In genomic region chr16:4659363-4660353, GRCh38 we compare ENCODE assay signal across 1 cellular context.
TF ChIP-seq lines count a peak whose summit lies in the region.

No MANE protein-coding gene starts in this region.

TF ChIP-seq in K562, 482 proteins besides CTCF, POLR2A, EP300 and RAD21:
- TF ChIP-seq POLR2G (IDR thresholded peaks at IDR 0.05; ENCODE audit: low read depth, low read length) (0 out of 2 replicates have a peak, but pooled peaks have one; percentile 21), ZNF133 (CRISPR knock-in tag; IDR thresholded peaks at IDR 0.05) (no peak)
